Comparison of ENCODE assay signal across 24 cellular contexts in genomic region chr2:84884396-84884795, GRCh38.
"Had no signal": no experiment of that assay in that cellular context is flagged by ENCODE, and none has a peak within 500 bp of the region (broad histone marks: within the 10 kb centered on the region; RNA-seq: fewer than 3 reads in every experiment).

No MANE protein-coding gene starts in this region.

- ATAC-seq: activated CD4-positive, alpha-beta T cell treated with anti-CD3 and anti-CD28 coated beads for 36 hours; activated T-cell treated with anti-CD3 and anti-CD28 coated beads, Interleukin-2, amount 50 U/mL, for 72 hours; foreskin keratinocyte; heart left ventricle; left lung; lower lobe of right lung; natural killer cell treated with Interleukin-12 subunit alpha and Interleukin-12 subunit beta and Interleukin-15 and Interleukin-18, amount 100 ng/mL, for 72 hours; sciatic nerve; stimulated activated naive CD8-positive, alpha-beta T cell treated with anti-CD3 and anti-CD28 coated beads, Interleukin-15, Interleukin-2, amounts not matched to agents 100 U/mL and 50 U/mL, for 24 hours had no signal

- DNase-seq: activated CD4-positive, alpha-beta T cell treated with anti-CD3 and anti-CD28 coated beads for 36 hours; activated CD4-positive, CD25-positive, alpha-beta regulatory T cell; activated naive CD4-positive, alpha-beta T cell; activated T-cell treated with anti-CD3 and anti-CD28 coated beads for 4 hours; activated T-cell treated with anti-CD3 and anti-CD28 coated beads, Interleukin-2, amount 50 U/mL, for 72 hours; anterior cingulate cortex; dorsolateral prefrontal cortex; effector memory CD4-positive, alpha-beta T cell; foreskin keratinocyte; heart left ventricle; hypothalamus; kidney glomerular epithelial cell; left lung; lower lobe of right lung; mesenchymal stem cell; retina; stimulated activated CD4-positive, alpha-beta T cell treated with anti-CD3 and anti-CD28 coated beads, Interleukin-12 subunit alpha, Interleukin-12 subunit beta, amount 100 ng/mL, for 4 hours; stimulated activated CD4-positive, alpha-beta T cell treated with anti-CD3 and anti-CD28 coated beads, Interleukin-4, amount 100 ng/mL, for 1 hour; trophoblast cell had no signal

- H3K4me3 Mint-ChIP-seq: activated CD4-positive, alpha-beta T cell treated with anti-CD3 and anti-CD28 coated beads for 36 hours; activated T-cell treated with anti-CD3 and anti-CD28 coated beads, Interleukin-2, amount 50 U/mL, for 72 hours; central memory CD8-positive, alpha-beta T cell; natural killer cell treated with Interleukin-12 subunit alpha and Interleukin-12 subunit beta and Interleukin-15 and Interleukin-18, amount 100 ng/mL, for 72 hours; T-helper 2 cell treated with Interferon-gamma antibody and Interleukin-4, amounts not matched to agents 5 μg/mL and 100 μg/mL, for 36 hours had no signal

- H3K36me3 Mint-ChIP-seq: natural killer cell treated with Interleukin-12 subunit alpha and Interleukin-12 subunit beta and Interleukin-15 and Interleukin-18, amount 100 ng/mL, for 72 hours had no signal

- H3K27me3 Mint-ChIP-seq: activated CD4-positive, alpha-beta T cell treated with anti-CD3 and anti-CD28 coated beads for 36 hours; central memory CD8-positive, alpha-beta T cell had no signal

- H3K9me3 Mint-ChIP-seq: activated T-cell treated with anti-CD3 and anti-CD28 coated beads, Interleukin-2, amount 50 U/mL, for 72 hours; central memory CD8-positive, alpha-beta T cell; natural killer cell treated with Interleukin-12 subunit alpha and Interleukin-12 subunit beta and Interleukin-15 and Interleukin-18, amount 100 ng/mL, for 72 hours; T-helper 2 cell treated with Interferon-gamma antibody and Interleukin-4, amounts not matched to agents 5 μg/mL and 100 μg/mL, for 36 hours had no signal

- H3K27ac Mint-ChIP-seq: activated CD4-positive, alpha-beta T cell treated with anti-CD3 and anti-CD28 coated beads for 36 hours; activated T-cell treated with anti-CD3 and anti-CD28 coated beads, Interleukin-2, amount 50 U/mL, for 72 hours; natural killer cell treated with Interleukin-12 subunit alpha and Interleukin-12 subunit beta and Interleukin-15 and Interleukin-18, amount 100 ng/mL, for 72 hours; T-helper 2 cell treated with Interferon-gamma antibody and Interleukin-4, amounts not matched to agents 5 μg/mL and 100 μg/mL, for 36 hours had no signal
